Comparison of ENCODE assay signal across 22 cellular contexts in genomic region chr19:50497030-50497420, GRCh38. TPM values are rescaled to one million over a fixed set of nuclear protein-coding genes. Genes with fewer than 3 reads are reported as not detected.
DNase-seq lines count a peak whose midpoint lies in the region; ATAC-seq and TF ChIP-seq lines count a peak whose summit lies in the region.
"Had no signal": no experiment of that assay in that cellular context is flagged by ENCODE, and none has a peak within 500 bp of the region (broad histone marks: within the 10 kb centered on the region; RNA-seq: fewer than 3 reads in every experiment).

No MANE protein-coding gene starts in this region.

- peaks cover 6% of the 10 kb centered on the region for H3K4me1 Mint-ChIP-seq in stimulated activated naive CD8-positive, alpha-beta T cell treated with anti-CD3 and anti-CD28 coated beads, Interleukin-15, amount 100 ng/mL, for 72 hours

- H3K4me1 ChIP-seq in left ventricle myocardium inferior (peaks cover 3% of the 10 kb centered on the region), neuron (ENCODE audit: insufficient read depth, low read length) (peaks cover 36% of the 10 kb centered on the region)
- H3K4me1 ChIP-seq: HAP-1, upper lobe of right lung had no signal

- no peaks in the 10 kb centered on the region for H3K9me3 Mint-ChIP-seq in stimulated activated naive CD8-positive, alpha-beta T cell treated with anti-CD3 and anti-CD28 coated beads, Interleukin-15, amount 100 ng/mL, for 72 hours
- H3K9me3 Mint-ChIP-seq: activated naive CD8-positive, alpha-beta T cell treated with anti-CD3 and anti-CD28 coated beads, Interleukin-2, amount 10 ng/mL, durations not matched to agents 7 days and 5 days; activated T-helper 2 cell treated with anti-CD3 and anti-CD28 coated beads, Interferon-gamma antibody, Interleukin-2, Interleukin-4, amounts not matched to agents 10 μg/mL and 5 μg/mL and 100 μg/mL, durations not matched to agents 14 hours and 24 hours and 36 hours had no signal

- H3K27ac ChIP-seq in angular gyrus (ENCODE audit: low read depth, low read length) (peak overlapping the region; percentile 95), left ventricle myocardium inferior (replicated peaks) (peak overlapping the region; percentile 56), substantia nigra (ENCODE audit: low read depth, low read length, poor library complexity, severe bottlenecking) (peak overlapping the region; percentile 100)
- H3K27ac ChIP-seq: BLaER1 treated with 17β-estradiol and CSF1 and Interleukin-3, amounts not matched to agents 10 nM and 100 nM; KMS-11; upper lobe of right lung had no signal

- peak overlapping the region; percentile 44 for H2AFZ ChIP-seq in neuron (ENCODE audit: low read depth, low read length)

- H3K27me3 ChIP-seq in left ventricle myocardium inferior (ENCODE audit: low read depth) (no peaks in the 10 kb centered on the region), neuron (ENCODE audit: insufficient read depth, low read length) (no peaks in the 10 kb centered on the region)
- H3K27me3 ChIP-seq: upper lobe of right lung had no signal

- DNase-seq in left ventricle myocardium inferior, result peak; percentile 49
- no peak for DNase-seq in substantia nigra (lab: John Stamatoyannopoulos, UW)
- no peak for DNase-seq in NCI-H1694 treated with DMSO at 0.1 percent for 48 hours (lab: John Stamatoyannopoulos, UW)
- DNase-seq in NCI-H345 treated with DMSO at 0.1 percent for 48 hours (lab: John Stamatoyannopoulos, UW; ENCODE audit: unreplicated experiment), result no peak
- DNase-seq in stimulated activated naive CD8-positive, alpha-beta T cell treated with anti-CD3 and anti-CD28 coated beads, Interleukin-15, amount 100 ng/mL, for 72 hours, result no peak
- DNase-seq: activated CD4-positive, alpha-beta T cell treated with anti-CD3 and anti-CD28 coated beads for 36 hours; activated CD8-positive, alpha-beta T cell treated with anti-CD3 and anti-CD28 coated beads, Interleukin-2, amount 10 ng/mL, durations not matched to agents 7 days and 5 days; activated naive CD8-positive, alpha-beta T cell treated with anti-CD3 and anti-CD28 coated beads, Interleukin-2, amount 10 ng/mL, durations not matched to agents 7 days and 5 days; COR-L47; NCI-H1436; NCI-H446 treated with DMSO at 0.1 percent for 48 hours; stimulated activated CD4-positive, alpha-beta T cell treated with anti-CD3 and anti-CD28 coated beads, Interleukin-2, amount 100 ng/mL, for 48 hours; T-helper 2 cell had no signal

- no peak for TF ChIP-seq CTCF in left ventricle myocardium inferior (IDR thresholded peaks at IDR 0.05; ENCODE audit: borderline replicate concordance)

- H3K4me3 ChIP-seq in left ventricle myocardium inferior (peak overlapping the region; percentile 6), neuron (ENCODE audit: low read length) (no peak overlapping the region)
- H3K4me3 ChIP-seq: BLaER1 treated with 17β-estradiol and CSF1 and Interleukin-3, amounts not matched to agents 10 nM and 100 nM; HAP-1; upper lobe of right lung had no signal

- no peak for ATAC-seq in stimulated activated naive CD8-positive, alpha-beta T cell treated with anti-CD3 and anti-CD28 coated beads, Interleukin-15, amount 100 ng/mL, for 72 hours
- ATAC-seq: activated CD4-positive, alpha-beta T cell treated with anti-CD3 and anti-CD28 coated beads for 36 hours; activated CD8-positive, alpha-beta T cell treated with anti-CD3 and anti-CD28 coated beads, Interleukin-2, amount 10 ng/mL, durations not matched to agents 7 days and 5 days had no signal

- H3K36me3 ChIP-seq in left ventricle myocardium inferior (no peaks in the 10 kb centered on the region), neuron (ENCODE audit: insufficient read depth, low read length) (no peaks in the 10 kb centered on the region)
- H3K36me3 ChIP-seq: BLaER1 treated with 17β-estradiol and CSF1 and Interleukin-3, amounts not matched to agents 10 nM and 100 nM; HAP-1; upper lobe of right lung had no signal

- intact Hi-C loops in left ventricle myocardium inferior (cut with micrococcal nuclease), result no loop called here

- no peak overlapping the region for H3K27ac Mint-ChIP-seq in stimulated activated naive CD8-positive, alpha-beta T cell treated with anti-CD3 and anti-CD28 coated beads, Interleukin-15, amount 100 ng/mL, for 72 hours
- H3K27ac Mint-ChIP-seq: activated CD4-positive, alpha-beta T cell treated with anti-CD3 and anti-CD28 coated beads for 36 hours; activated CD8-positive, alpha-beta T cell treated with anti-CD3 and anti-CD28 coated beads, Interleukin-2, amount 10 ng/mL, durations not matched to agents 7 days and 5 days; activated naive CD8-positive, alpha-beta T cell treated with anti-CD3 and anti-CD28 coated beads, Interleukin-2, amount 10 ng/mL, durations not matched to agents 7 days and 5 days; activated T-helper 2 cell treated with anti-CD3 and anti-CD28 coated beads, Interferon-gamma antibody, Interleukin-2, Interleukin-4, amounts not matched to agents 10 μg/mL and 5 μg/mL and 100 μg/mL, durations not matched to agents 14 hours and 24 hours and 36 hours had no signal

- H3K9me3 ChIP-seq in left ventricle myocardium inferior (replicated peaks) (no peaks in the 10 kb centered on the region), neuron (ENCODE audit: low read length) (no peaks in the 10 kb centered on the region)
- H3K9me3 ChIP-seq: BLaER1 treated with 17β-estradiol and CSF1 and Interleukin-3, amounts not matched to agents 10 nM and 100 nM; HAP-1; upper lobe of right lung had no signal

- H3K4me3 Mint-ChIP-seq in stimulated activated naive CD8-positive, alpha-beta T cell treated with anti-CD3 and anti-CD28 coated beads, Interleukin-15, amount 100 ng/mL, for 72 hours, result no peak overlapping the region
- H3K4me3 Mint-ChIP-seq: activated CD4-positive, alpha-beta T cell treated with anti-CD3 and anti-CD28 coated beads for 36 hours; activated CD8-positive, alpha-beta T cell treated with anti-CD3 and anti-CD28 coated beads, Interleukin-2, amount 10 ng/mL, durations not matched to agents 7 days and 5 days; activated naive CD8-positive, alpha-beta T cell treated with anti-CD3 and anti-CD28 coated beads, Interleukin-2, amount 10 ng/mL, durations not matched to agents 7 days and 5 days had no signal

- no peaks in the 10 kb centered on the region for H3K27me3 Mint-ChIP-seq in stimulated activated naive CD8-positive, alpha-beta T cell treated with anti-CD3 and anti-CD28 coated beads, Interleukin-15, amount 100 ng/mL, for 72 hours
- H3K27me3 Mint-ChIP-seq: activated CD4-positive, alpha-beta T cell treated with anti-CD3 and anti-CD28 coated beads for 36 hours had no signal

RNA-seq across cellular contexts. Expression of gene JOSD2, which starts 14.0 kb away (rescaled TPM):
- total RNA-seq in left ventricle myocardium inferior, result 28.6 TPM

RNA-seq across cellular contexts. Expression of gene ASPDH, which starts 16.7 kb away (rescaled TPM):
- not detected for total RNA-seq in left ventricle myocardium inferior
- total RNA-seq: activated CD4-positive, alpha-beta T cell treated with anti-CD3 and anti-CD28 coated beads for 36 hours; activated CD8-positive, alpha-beta T cell treated with anti-CD3 and anti-CD28 coated beads, Interleukin-2, amount 10 ng/mL, durations not matched to agents 7 days and 5 days; activated naive CD8-positive, alpha-beta T cell treated with anti-CD3 and anti-CD28 coated beads, Interleukin-2, amount 10 ng/mL, durations not matched to agents 7 days and 5 days; activated T-helper 2 cell treated with anti-CD3 and anti-CD28 coated beads, Interferon-gamma antibody, Interleukin-2, Interleukin-4, amounts not matched to agents 10 μg/mL and 5 μg/mL and 100 μg/mL, durations not matched to agents 14 hours and 24 hours and 36 hours; lung microvascular endothelial cell; OCI-LY7; upper lobe of right lung had no signal

RNA-seq across cellular contexts. Expression of gene GARIN5A, which starts 20.4 kb away (rescaled TPM):
- total RNA-seq in left ventricle myocardium inferior, result 1.3 TPM

RNA-seq across cellular contexts. Expression of gene EMC10, which starts 20.7 kb away (rescaled TPM):
- 97.7 TPM for total RNA-seq in left ventricle myocardium inferior
